In the genomic region with DNA sequence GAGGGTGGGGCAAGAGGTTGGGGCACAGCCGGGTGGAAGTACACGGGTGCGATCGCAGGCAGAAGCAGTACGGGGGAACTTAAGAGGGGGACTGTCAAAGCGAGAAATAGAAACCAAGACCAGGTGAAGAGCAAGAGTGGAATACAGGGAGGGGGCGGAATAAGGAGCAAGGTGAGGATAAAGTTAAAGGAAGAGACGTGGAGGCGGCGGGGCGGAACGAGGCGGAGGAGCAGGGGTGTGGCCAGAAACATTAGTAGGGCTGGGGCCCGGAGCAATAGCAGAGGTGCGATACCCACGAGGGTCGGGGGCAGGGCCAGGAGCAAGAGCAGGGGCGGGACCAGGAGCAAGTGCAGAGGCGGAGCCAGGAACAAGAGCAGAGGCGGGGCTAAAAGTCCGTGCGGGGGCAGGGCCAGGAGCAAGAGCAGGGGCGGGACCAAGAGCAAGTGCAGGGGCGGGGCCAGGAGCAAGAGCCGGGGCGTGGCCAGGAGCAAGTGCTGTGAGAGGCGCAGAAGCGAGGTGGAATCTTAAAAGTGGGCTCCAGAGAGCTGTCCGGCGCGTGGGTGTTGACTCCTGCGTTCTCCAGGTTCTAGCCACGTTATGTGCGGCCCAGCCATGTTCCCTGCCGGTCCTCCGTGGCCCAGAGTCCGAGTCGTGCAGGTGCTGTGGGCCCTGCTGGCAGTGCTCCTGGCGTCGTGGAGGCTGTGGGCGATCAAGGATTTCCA, we compare ENCODE assay signal across 8 cellular contexts. TPM values are rescaled to one million over a fixed set of nuclear protein-coding genes. Genes with fewer than 3 reads are reported as not detected.
A peak's percentile ranks its signal among the peaks of the same experiment; 100 is the strongest.
DNase-seq lines count a peak whose midpoint lies in the region; ATAC-seq, FAIRE-seq and TF ChIP-seq lines count a peak whose summit lies in the region.

No MANE protein-coding gene starts in this region.

- no peak for FAIRE-seq in bronchial epithelial cell (lab: Jason Lieb, UNC)

- peaks cover 6% of the 10 kb centered on the region for H3K36me3 ChIP-seq in bronchial epithelial cell (ENCODE audit: control insufficient read depth, insufficient read depth, low read length)

- peak overlapping the region; percentile 89 for H3K4me3 ChIP-seq in AG04449 (ENCODE audit: low read depth, low read length)
- peak overlapping the region; percentile 73 for H3K4me3 ChIP-seq in WI38 (ENCODE audit: low read depth, low read length)
- peak overlapping the region; percentile 92 for H3K4me3 ChIP-seq in bronchial epithelial cell (ENCODE audit: low read depth, low read length)

- TF ChIP-seq CTCF in AG04449 (IDR thresholded peaks at IDR 0.05; ENCODE audit: insufficient read depth, low read length, missing control alignments) (no peak), WI38 (IDR thresholded peaks at IDR 0.05; ENCODE audit: low read depth, low read length) (no peak), bronchial epithelial cell (IDR thresholded peaks at IDR 0.05; ENCODE audit: insufficient read depth, low read length, severe bottlenecking) (no peak)

- ATAC-seq in GM18907 (IDR thresholded peaks at IDR 0.05; ENCODE audit: unreplicated experiment), result peak; percentile 50
- peak; percentile 42 for ATAC-seq in HG03139 (IDR thresholded peaks at IDR 0.05; ENCODE audit: unreplicated experiment)

- CTCF ChIA-PET in AG04449 (lab: Yijun Ruan, JAX), result interaction anchor here (0.7 to 10.2 kb wide), 12 partner anchors 9 to 434 kb away, joined by 3 to 298 read pairs (median 12); partner anchors contain the start of genes PPP1R14A and PSMD8

- H3K27me3 ChIP-seq in bronchial epithelial cell (ENCODE audit: control insufficient read depth, insufficient read depth, low read length), result no peaks in the 10 kb centered on the region

- DNase-seq in AG04449 (ENCODE audit: low read depth, low spot score) (peak; percentile 24), NCI-H2227 treated with DMSO at 0.1 percent for 48 hours (lab: John Stamatoyannopoulos, UW) (peak; percentile 100), bronchial epithelial cell (ENCODE audit: low read depth) (peak; percentile 90), inferior parietal cortex (ENCODE audit: extremely low spot score) (peak; percentile 71), smooth muscle cell of the brain vasculature (ENCODE audit: low read depth, low spot score) (peak; percentile 62)

- POLR2A ChIA-PET in AG04449 (lab: Yijun Ruan, JAX), result interaction anchor here (0.8 kb wide), 1 partner anchor 17 kb away, joined by 4 read pairs; the partner anchor contains the start of gene KCNK6

RNA-seq across cellular contexts. Expression of gene CATSPERG, which starts 1.2 kb away (rescaled TPM):
- total RNA-seq in bronchial epithelial cell, result 3.5 and 5.0 TPM in 2 replicates

RNA-seq across cellular contexts. Expression of gene KCNK6, which starts 17.2 kb away (rescaled TPM):
- total RNA-seq in bronchial epithelial cell, result 19.0 and 27.8 TPM in 2 replicates

RNA-seq across cellular contexts. Expression of gene YIF1B, which starts 21.1 kb away (rescaled TPM):
- total RNA-seq in bronchial epithelial cell, result 30.0 and 51.5 TPM in 2 replicates

RNA-seq across cellular contexts. Expression of gene C19orf33, which starts 32.7 kb away (rescaled TPM):
- 266 and 612 TPM in 2 replicates for total RNA-seq in bronchial epithelial cell

RNA-seq across cellular contexts. Expression of gene PSMD8, which starts 37.6 kb away (rescaled TPM):
- 209 and 260 TPM in 2 replicates for total RNA-seq in bronchial epithelial cell

Comparison
In these comparisons a context has a peak if more than half of its experiments do, and no peak if none do; other contexts are left out.
1. Peak in every context shown above with its lines: DNase-seq, ATAC-seq and H3K4me3 ChIP-seq.
2. DNase-seq: peak in every context shown above with its lines; median percentile 100 in NCI-H2227 treated with DMSO at 0.1 percent for 48 hours; 90 in bronchial epithelial cell; 71 in inferior parietal cortex; 62 in smooth muscle cell of the brain vasculature; 24 in AG04449.